ENCODE assay signal across 1 cellular context in genomic region chr19:11418518-11419506, GRCh38.
A peak's percentile ranks its signal among the peaks of the same experiment; 100 is the strongest.
TF ChIP-seq lines count a peak whose summit lies in the region.

Gene RGL3 (minus strand): TSS chr19:11419314. CDS start chr19:11419278, 36 bp downstream.

TF ChIP-seq in HepG2, 621 proteins besides CTCF, POLR2A, EP300 and RAD21 (continued from another document and continues in another):
- TF ChIP-seq LBX2 (CRISPR knock-in tag; IDR thresholded peaks at IDR 0.05; ENCODE audit: borderline replicate concordance) (0 out of 2 replicates have a peak, but pooled peaks have one; percentile 68), TFE3 (CRISPR knock-in tag; IDR thresholded peaks at IDR 0.05) (no peak), HMGXB4 (CRISPR knock-in tag; IDR thresholded peaks at IDR 0.05; ENCODE audit: borderline replicate concordance in 1 of 2, low read depth in 1 of 2) (no peak; a peak in 1 of 4 replicates), NR2F2 (IDR thresholded peaks at IDR 0.05; ENCODE audit: borderline replicate concordance, low read depth) (no peak), DNMT3B (CRISPR knock-in tag; conservative IDR thresholded peaks at IDR 0.05) (no peak), IKZF5 (CRISPR knock-in tag; IDR thresholded peaks at IDR 0.05) (0 out of 2 replicates have a peak, but pooled peaks have one; percentile 3), AKNA (CRISPR knock-in tag; IDR thresholded peaks at IDR 0.05; ENCODE audit: borderline replicate concordance) (no peak), ZEB1 (IDR thresholded peaks at IDR 0.05; ENCODE audit: insufficient replicate concordance, low read depth) (peak; percentile 86), E2F2 (CRISPR knock-in tag; IDR thresholded peaks at IDR 0.05; ENCODE audit: borderline replicate concordance) (no peak), ZHX1 (CRISPR knock-in tag; IDR thresholded peaks at IDR 0.05; ENCODE audit: low read depth) (no peak), ZNF317 (CRISPR knock-in tag; IDR thresholded peaks at IDR 0.05) (no peak), YY1 (IDR thresholded peaks at IDR 0.05; ENCODE audit: insufficient read depth, insufficient replicate concordance, low read depth, low read length) (peak; percentile 37), RERE (CRISPR knock-in tag; IDR thresholded peaks at IDR 0.05; ENCODE audit: low read depth) (no peak), MAX (IDR thresholded peaks at IDR 0.05) (no peak), TBX2 (CRISPR knock-in tag; IDR thresholded peaks at IDR 0.05; ENCODE audit: borderline replicate concordance) (0 out of 2 replicates have a peak, but pooled peaks have one; percentile 43), ISL2 (CRISPR knock-in tag; IDR thresholded peaks at IDR 0.05) (no peak), ZNF747 (CRISPR knock-in tag; IDR thresholded peaks at IDR 0.05; ENCODE audit: borderline replicate concordance) (no peak; the same call in 1 of the 2 replicates), PATZ1 (CRISPR knock-in tag; IDR thresholded peaks at IDR 0.05) (peak; percentile 59; the same call in 1 of the 2 replicates), JDP2 (CRISPR knock-in tag; IDR thresholded peaks at IDR 0.05; ENCODE audit: borderline replicate concordance) (no peak), ELF1 (CRISPR knock-in tag; IDR thresholded peaks at IDR 0.05) (peak; percentile 39; the same call in 1 of the 2 replicates), PBX3 (CRISPR knock-in tag; IDR thresholded peaks at IDR 0.05; ENCODE audit: borderline replicate concordance) (no peak), MYPOP (CRISPR knock-in tag; IDR thresholded peaks at IDR 0.05) (peak; percentile 50; the same call in 1 of the 2 replicates), ZNF777 (CRISPR knock-in tag; IDR thresholded peaks at IDR 0.05) (peak; percentile 80), ZNF839 (CRISPR knock-in tag; IDR thresholded peaks at IDR 0.05; ENCODE audit: borderline replicate concordance) (no peak), CC2D1A (CRISPR knock-in tag; IDR thresholded peaks at IDR 0.05) (no peak)
